Comparison of ENCODE assay signal across 9 cellular contexts in the genomic region with DNA sequence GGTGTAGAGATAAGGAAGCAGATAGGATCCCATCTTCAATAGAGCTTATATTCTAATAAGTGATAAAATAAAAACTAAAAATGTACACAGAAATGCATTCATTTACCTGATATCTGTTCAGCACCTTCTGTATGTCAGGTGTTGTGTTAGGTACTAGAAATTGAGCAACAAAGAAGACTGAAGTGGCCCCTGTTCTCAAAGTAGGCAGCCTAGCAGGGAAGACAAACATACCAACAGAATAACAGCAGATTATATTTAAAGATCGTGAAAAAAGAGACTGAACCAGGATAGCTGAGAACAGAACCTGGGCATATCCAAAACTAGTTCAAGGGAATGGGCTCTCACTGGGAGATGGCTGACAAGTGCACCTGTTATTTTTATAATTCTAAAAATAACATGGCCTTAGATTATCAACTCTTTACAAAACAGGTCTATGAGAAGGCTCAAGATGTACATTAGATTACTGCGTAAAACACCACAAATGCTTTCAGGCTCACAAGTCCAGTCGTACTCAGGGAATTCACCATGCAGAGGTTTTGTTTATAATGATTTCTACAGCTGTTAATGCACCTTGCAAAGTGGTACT. TPM values are rescaled to one million over a fixed set of nuclear protein-coding genes. Genes with fewer than 3 reads are reported as not detected.
A peak's percentile ranks its signal among the peaks of the same experiment; 100 is the strongest.
DNase-seq lines count a peak whose midpoint lies in the region; ATAC-seq and TF ChIP-seq lines count a peak whose summit lies in the region.
"Had no signal": no experiment of that assay in that cellular context is flagged by ENCODE, and none has a peak within 500 bp of the region (broad histone marks: within the 10 kb centered on the region; RNA-seq: fewer than 3 reads in every experiment).

No MANE protein-coding gene starts in this region.

- H3K9ac ChIP-seq in skeletal muscle tissue (ENCODE audit: low read depth in 1 of 3, low read length in 3 of 3) = peak overlapping the region; percentile 10 to 58 (median 45)

- POLR2A ChIA-PET in HEK293 (lab: Yijun Ruan, JAX) = no interaction called here

- H3K27me3 ChIP-seq in foreskin keratinocyte (no peaks in the 10 kb centered on the region), skeletal muscle tissue (ENCODE audit: control insufficient read depth in 3 of 3, insufficient read depth in 3 of 3, low read length in 3 of 3) (no peaks in the 10 kb centered on the region)

- H3K9me3 ChIP-seq in HEK293 (ENCODE audit: control insufficient read depth, insufficient read depth, low read depth, low read length) = no peaks in the 10 kb centered on the region
- no peaks in the 10 kb centered on the region for H3K9me3 ChIP-seq in skeletal muscle tissue (ENCODE audit: control insufficient read depth in 3 of 3, low read length in 3 of 3)

- CTCF ChIA-PET in HEK293 (lab: Yijun Ruan, JAX) = interaction anchor here (0.6 to 1.3 kb wide), 5 partner anchors 10 to 104 kb away, joined by 3 to 6 read pairs (median 3); partner anchors contain the start of gene ANO6

- DNase-seq in foreskin keratinocyte = no peak
- no peak for DNase-seq in retina
- DNase-seq: GDM1, nephron progenitor cell had no signal

- peaks cover 45% of the 10 kb centered on the region for H3K4me1 ChIP-seq in HEK293 (ENCODE audit: control insufficient read depth, insufficient read depth, low read length)
- H3K4me1 ChIP-seq in foreskin keratinocyte = peaks cover 53% of the 10 kb centered on the region
- peaks cover 44 to 64% (median 57%) of the 10 kb centered on the region in 3 donors for H3K4me1 ChIP-seq in skeletal muscle tissue (ENCODE audit: control insufficient read depth in 3 of 3, insufficient read depth in 3 of 3, low read length in 3 of 3)

- TF ChIP-seq CTCF in HEK293 (tag by site-specific recombination; IDR thresholded peaks at IDR 0.05) (no peak), VCaP (conservative IDR thresholded peaks at IDR 0.05) (no peak), foreskin keratinocyte (conservative IDR thresholded peaks at IDR 0.05) (no peak)

- ATAC-seq in foreskin keratinocyte (no peak), HG03521 (IDR thresholded peaks at IDR 0.05; ENCODE audit: unreplicated experiment) (no peak), GM19455 (IDR thresholded peaks at IDR 0.05; ENCODE audit: unreplicated experiment) (no peak)

- H3K27ac ChIP-seq in HEK293 (ENCODE audit: extremely low read depth, low read depth, low read length) (peak overlapping the region; percentile 18; the same call in 1 of the 2 replicates), VCaP (peak overlapping the region; percentile 3), foreskin keratinocyte (peak overlapping the region; percentile 87), skeletal muscle tissue (ENCODE audit: low read depth, low read length) (peak overlapping the region; percentile 91)

- peaks cover 0 to 4% of the 10 kb centered on the region in 2 experiments; a peak in 1 of 3 replicates for H3K36me3 ChIP-seq in HEK293 (ENCODE audit: control insufficient read depth in 2 of 2, insufficient read depth in 1 of 2, low read length in 2 of 2)
- peaks cover 0 to 4% (median 0%) of the 10 kb centered on the region in 3 donors for H3K36me3 ChIP-seq in skeletal muscle tissue (ENCODE audit: control insufficient read depth in 3 of 3, insufficient read depth in 3 of 3, low read length in 3 of 3)

- H3K4me3 ChIP-seq in HEK293 (ENCODE audit: low read depth, low read length) (no peak overlapping the region), skeletal muscle tissue (ENCODE audit: low read length in 3 of 3) (peak overlapping the region in 2 of 3 donors; percentile 35 to 40)

TF ChIP-seq in HEK293, 187 proteins besides CTCF, POLR2A, EP300 and RAD21:
- 0 out of 2 replicates have a peak, but pooled peaks have one; percentile 5 for TF ChIP-seq ZNF501 (tag by site-specific recombination; IDR thresholded peaks at IDR 0.05)
- no peak for TF ChIP-seq ZNF37A (tag by site-specific recombination; IDR thresholded peaks at IDR 0.05)
- TF ChIP-seq, protein P1, sequence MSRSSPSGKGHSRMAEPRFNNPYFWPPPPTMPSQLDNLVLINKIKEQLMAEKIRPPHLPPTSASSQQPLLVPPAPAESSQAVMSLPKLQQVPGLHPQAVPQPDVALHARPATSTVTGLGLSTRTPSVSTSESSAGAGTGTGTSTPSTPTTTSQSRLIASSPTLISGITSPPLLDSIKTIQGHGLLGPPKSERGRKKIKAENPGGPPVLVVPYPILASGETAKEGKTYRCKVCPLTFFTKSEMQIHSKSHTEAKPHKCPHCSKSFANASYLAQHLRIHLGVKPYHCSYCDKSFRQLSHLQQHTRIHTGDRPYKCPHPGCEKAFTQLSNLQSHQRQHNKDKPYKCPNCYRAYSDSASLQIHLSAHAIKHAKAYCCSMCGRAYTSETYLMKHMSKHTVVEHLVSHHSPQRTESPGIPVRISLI (tag by site-specific recombination; IDR thresholded peaks at IDR 0.05) = 0 out of 2 replicates have a peak, but pooled peaks have one; percentile 7
- TF ChIP-seq FEZF1 (tag by site-specific recombination; IDR thresholded peaks at IDR 0.05) = peak; percentile 38
- TF ChIP-seq, protein P2, sequence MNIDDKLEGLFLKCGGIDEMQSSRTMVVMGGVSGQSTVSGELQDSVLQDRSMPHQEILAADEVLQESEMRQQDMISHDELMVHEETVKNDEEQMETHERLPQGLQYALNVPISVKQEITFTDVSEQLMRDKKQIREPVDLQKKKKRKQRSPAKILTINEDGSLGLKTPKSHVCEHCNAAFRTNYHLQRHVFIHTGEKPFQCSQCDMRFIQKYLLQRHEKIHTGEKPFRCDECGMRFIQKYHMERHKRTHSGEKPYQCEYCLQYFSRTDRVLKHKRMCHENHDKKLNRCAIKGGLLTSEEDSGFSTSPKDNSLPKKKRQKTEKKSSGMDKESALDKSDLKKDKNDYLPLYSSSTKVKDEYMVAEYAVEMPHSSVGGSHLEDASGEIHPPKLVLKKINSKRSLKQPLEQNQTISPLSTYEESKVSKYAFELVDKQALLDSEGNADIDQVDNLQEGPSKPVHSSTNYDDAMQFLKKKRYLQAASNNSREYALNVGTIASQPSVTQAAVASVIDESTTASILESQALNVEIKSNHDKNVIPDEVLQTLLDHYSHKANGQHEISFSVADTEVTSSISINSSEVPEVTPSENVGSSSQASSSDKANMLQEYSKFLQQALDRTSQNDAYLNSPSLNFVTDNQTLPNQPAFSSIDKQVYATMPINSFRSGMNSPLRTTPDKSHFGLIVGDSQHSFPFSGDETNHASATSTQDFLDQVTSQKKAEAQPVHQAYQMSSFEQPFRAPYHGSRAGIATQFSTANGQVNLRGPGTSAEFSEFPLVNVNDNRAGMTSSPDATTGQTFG (tag by site-specific recombination; IDR thresholded peaks at IDR 0.05; ENCODE audit: borderline replicate concordance) = no peak
- TF ChIP-seq ZBTB21 (tag by site-specific recombination; IDR thresholded peaks at IDR 0.05) = no peak
- no peak for TF ChIP-seq TCF7L2 (IDR thresholded peaks at IDR 0.05; ENCODE audit: borderline replicate concordance, low read depth, low read length)

RNA-seq across cellular contexts. Expression of gene ANO6, which starts 16.3 kb away (rescaled TPM):
- total RNA-seq in foreskin keratinocyte (69.9 and 73.3 TPM in 2 replicates), skeletal muscle tissue (50.6 TPM)
- 14.2 and 17.3 TPM in 2 replicates for polyA plus RNA-seq in foreskin keratinocyte

Comparison
In these comparisons a context has a peak if more than half of its experiments do, and no peak if none do; other contexts are left out.
1. H3K27ac ChIP-seq: peak in every context shown above with its lines; median percentile 91 in skeletal muscle tissue; 87 in foreskin keratinocyte; 18 in HEK293; 3 in VCaP.